8 cellular contexts compared by ENCODE assay signal in genomic region chr2:111100765-111101162, GRCh38.
A peak's percentile ranks its signal among the peaks of the same experiment; 100 is the strongest.
DNase-seq lines count a peak whose midpoint lies in the region; ATAC-seq and TF ChIP-seq lines count a peak whose summit lies in the region.

No MANE protein-coding gene starts in this region.

- H3K27ac ChIP-seq in substantia nigra (ENCODE audit: low read depth, low read length, poor library complexity, severe bottlenecking), result no peak overlapping the region

- ATAC-seq in GM18505 (IDR thresholded peaks at IDR 0.05; ENCODE audit: unreplicated experiment) (peak; percentile 89), GM21723 (IDR thresholded peaks at IDR 0.05; ENCODE audit: unreplicated experiment) (peak; percentile 79)

- DNase-seq in NAMALWA (ENCODE audit: low spot score) (peak; percentile 23), glomerular visceral epithelial cell (ENCODE audit: extremely low spot score) (peak; percentile 52), substantia nigra (lab: John Stamatoyannopoulos, UW) (no peak), SKM-1 treated with dmso at 0.1 percent for 144 hours (lab: John Stamatoyannopoulos, UW; ENCODE audit: unreplicated experiment) (no peak), NCI-H2196 treated with DMSO at 0.1 percent for 48 hours (lab: John Stamatoyannopoulos, UW; ENCODE audit: unreplicated experiment) (no peak), NCI-H1092 treated with DMSO at 0.1 percent for 48 hours (lab: John Stamatoyannopoulos, UW) (no peak)

- no peak for TF ChIP-seq POLR2A in GM18505 (IDR thresholded peaks at IDR 0.05; ENCODE audit: borderline replicate concordance, extremely low read depth, insufficient read depth, insufficient read length)

Comparison
In these comparisons a context has a peak if more than half of its experiments do, and no peak if none do; other contexts are left out.
1. DNase-seq: peak in NAMALWA (single experiment) and glomerular visceral epithelial cell (single experiment); none in substantia nigra (0 of 49), SKM-1 treated with dmso at 0.1 percent for 144 hours (single experiment), NCI-H2196 treated with DMSO at 0.1 percent for 48 hours (single experiment) and NCI-H1092 treated with DMSO at 0.1 percent for 48 hours (single experiment).